ENCODE assay signal across 8 cellular contexts in genomic region chr16:25135239-25135878, GRCh38. TPM values are rescaled to one million over a fixed set of nuclear protein-coding genes. Genes with fewer than 3 reads are reported as not detected.
DNase-seq lines count a peak whose midpoint lies in the region; ATAC-seq and TF ChIP-seq lines count a peak whose summit lies in the region.

No MANE protein-coding gene starts in this region.

- no peak overlapping the region for H3K4me3 ChIP-seq in SJCRH30
- H3K4me3 ChIP-seq in mesendoderm (ENCODE audit: low read length) = no peak overlapping the region
- H3K4me3 ChIP-seq in H7 (ENCODE audit: insufficient read depth, low read depth, low read length) = no peak overlapping the region

- no peak overlapping the region for H4K5ac ChIP-seq in mesendoderm (ENCODE audit: low read length)

- DNase-seq in COLO668 (lab: John Stamatoyannopoulos, UW; ENCODE audit: unreplicated experiment) (peak; percentile 18), SJCRH30 (peak; percentile 35 to 66), iris pigment epithelial cell (ENCODE audit: low read depth) (peak; percentile 60), mesendoderm (no peak), H7 (no peak)

- H3K79me2 ChIP-seq in mesendoderm (ENCODE audit: control insufficient read depth, insufficient read depth, low read length) = no peaks in the 10 kb centered on the region

- no peaks in the 10 kb centered on the region for H3K79me1 ChIP-seq in mesendoderm (ENCODE audit: low read length)

- H3K36me3 ChIP-seq in SJCRH30 = peaks cover 7% of the 10 kb centered on the region; the same call in 1 of the 2 replicates
- peaks cover 2% of the 10 kb centered on the region for H3K36me3 ChIP-seq in mesendoderm (ENCODE audit: control insufficient read depth, insufficient read depth, low read length)
- peaks cover 13% of the 10 kb centered on the region for H3K36me3 ChIP-seq in H7 (replicated peaks; ENCODE audit: control insufficient read depth, insufficient read depth, low read length)

- H3K27ac ChIP-seq in SJCRH30 = peak overlapping the region; percentile 8; the same call in 1 of the 2 replicates
- no peak overlapping the region for H3K27ac ChIP-seq in mesendoderm (ENCODE audit: low read depth, low read length)

- H4K8ac ChIP-seq in mesendoderm (ENCODE audit: low read depth, low read length) = no peak overlapping the region

- H3K4me1 ChIP-seq in SJCRH30 = peaks cover 6% of the 10 kb centered on the region; the same call in 1 of the 2 replicates
- no peaks in the 10 kb centered on the region for H3K4me1 ChIP-seq in mesendoderm (ENCODE audit: control insufficient read depth, low read depth, low read length)

- no peak overlapping the region for H2BK15ac ChIP-seq in mesendoderm (replicated peaks; ENCODE audit: low read depth)

- H3K27me3 ChIP-seq in SJCRH30 = no peaks in the 10 kb centered on the region
- no peaks in the 10 kb centered on the region for H3K27me3 ChIP-seq in mesendoderm (ENCODE audit: insufficient read depth, low read length, poor library complexity)
- no peaks in the 10 kb centered on the region for H3K27me3 ChIP-seq in H7 (ENCODE audit: control insufficient read depth, insufficient read depth, low read length)

- H3K4me2 ChIP-seq in mesendoderm (ENCODE audit: low read length) = no peak overlapping the region

- no peak overlapping the region for H3K9ac ChIP-seq in mesendoderm (ENCODE audit: low read length)

- no peaks in the 10 kb centered on the region for H3K9me3 ChIP-seq in SJCRH30 (replicated peaks)

- H2BK120ac ChIP-seq in mesendoderm (ENCODE audit: low read depth, low read length) = no peak overlapping the region

- TF ChIP-seq CTCF in LNCAP (IDR thresholded peaks at IDR 0.05) = peak; percentile 38; the same call in 1 of the 2 replicates

- H3K23ac ChIP-seq in mesendoderm (ENCODE audit: low read length) = no peak overlapping the region

- H2BK5ac ChIP-seq in mesendoderm (ENCODE audit: low read length) = no peak overlapping the region

- H3K18ac ChIP-seq in mesendoderm (ENCODE audit: low read length) = no peak overlapping the region

- WGBS in mesendoderm (ENCODE audit: extremely low coverage, insufficient coverage, low lambda C conversion rate) = no CpG with 5 or more reads among the region's 4 CpGs

- H2AK5ac ChIP-seq in mesendoderm (ENCODE audit: low read length) = no peak overlapping the region

- ATAC-seq in HG02981 (IDR thresholded peaks at IDR 0.05; ENCODE audit: unreplicated experiment) (no peak), HG02588 (IDR thresholded peaks at IDR 0.05; ENCODE audit: unreplicated experiment) (no peak)

- no peak overlapping the region for H3K56ac ChIP-seq in mesendoderm (ENCODE audit: low read length)

- H3K4ac ChIP-seq in mesendoderm (ENCODE audit: low read depth, low read length) = no peak overlapping the region

RNA-seq across cellular contexts. Expression of gene LCMT1, which starts 23.8 kb away (rescaled TPM):
- 31.7 and 34.7 TPM in 2 replicates for total RNA-seq in SJCRH30 (2014; rRNA removed; shearing (Covaris generic))
- 55.7 TPM for polyA plus RNA-seq in mesendoderm (2013, experiment 1 of 2)
- polyA plus RNA-seq in mesendoderm (2013, experiment 2 of 2) = 55.1 TPM
- 32.5 and 37.6 TPM in 2 replicates for total RNA-seq in H7 (2014; rRNA removed; shearing (Covaris generic))

Comparison
In these comparisons a context has a peak if more than half of its experiments do, and no peak if none do; other contexts are left out.
1. DNase-seq: peak in COLO668 (single experiment), SJCRH30 (2 of 2) and iris pigment epithelial cell (single experiment); none in mesendoderm (single experiment) and H7 (single experiment).